Comparison of ENCODE assay signal across 22 cellular contexts in the genomic region with DNA sequence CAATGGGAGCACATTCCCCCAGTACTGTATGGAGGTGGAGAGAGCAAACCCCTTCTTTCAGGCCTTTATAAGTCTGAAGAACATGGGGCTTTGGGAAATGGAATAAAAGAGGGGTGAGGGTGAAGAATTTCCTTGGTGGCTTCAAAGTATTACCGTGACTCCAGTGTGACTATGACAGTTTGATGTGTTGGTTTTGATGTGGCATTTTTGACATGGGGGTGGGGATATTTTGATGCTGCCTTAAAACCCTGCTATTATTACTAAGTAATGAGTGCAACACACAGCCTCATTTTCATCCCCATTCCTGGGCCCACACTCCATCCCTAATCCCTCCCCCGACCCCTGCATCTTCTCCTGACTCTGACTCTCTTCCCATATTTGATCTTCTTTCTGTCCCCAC. TPM values are rescaled to one million over a fixed set of nuclear protein-coding genes. Genes with fewer than 3 reads are reported as not detected.
DNase-seq lines count a peak whose midpoint lies in the region; ATAC-seq lines count a peak whose summit lies in the region.
"Had no signal": no experiment of that assay in that cellular context is flagged by ENCODE, and none has a peak within 500 bp of the region (broad histone marks: within the 10 kb centered on the region; RNA-seq: fewer than 3 reads in every experiment).

No MANE protein-coding gene starts in this region.

- DNase-seq in activated CD4-positive, CD25-positive, alpha-beta regulatory T cell (lab: John Stamatoyannopoulos, UW), result no peak
- peak; percentile 33 for DNase-seq in stimulated activated CD4-positive, alpha-beta T cell treated with anti-CD3 and anti-CD28 coated beads, Interleukin-2, amount 100 ng/mL, for 4 hours (ENCODE audit: low read depth)
- DNase-seq in stimulated activated CD4-positive, alpha-beta T cell treated with anti-CD3 and anti-CD28 coated beads, Interleukin-1b, Interleukin-23, amount 100 ng/mL, for 48 hours, result no peak
- no peak for DNase-seq in activated naive CD8-positive, alpha-beta T cell treated with anti-CD3 and anti-CD28 coated beads, Interleukin-2, amount 10 ng/mL, durations not matched to agents 7 days and 5 days
- no peak for DNase-seq in NCI-H146 treated with DMSO at 0.1 percent for 48 hours (lab: John Stamatoyannopoulos, UW; ENCODE audit: unreplicated experiment)
- DNase-seq: 8988T; activated CD4-positive, alpha-beta memory T cell treated with anti-CD3 and anti-CD28 coated beads for 36 hours; aorta; left ventricle myocardium inferior; natural killer cell; NCI-H1092 treated with DMSO at 0.1 percent for 48 hours; NCI-H2029; NCI-H526 treated with DMSO at 0.1 percent for 48 hours; Peyer's patch; right cardiac atrium had no signal

- H3K27me3 Mint-ChIP-seq in activated naive CD8-positive, alpha-beta T cell treated with anti-CD3 and anti-CD28 coated beads, Interleukin-2, amount 10 ng/mL, durations not matched to agents 7 days and 5 days, result peaks cover 36% of the 10 kb centered on the region
- H3K27me3 Mint-ChIP-seq: type B pancreatic cell had no signal

- H3K9me3 Mint-ChIP-seq in activated naive CD8-positive, alpha-beta T cell treated with anti-CD3 and anti-CD28 coated beads, Interleukin-2, amount 10 ng/mL, durations not matched to agents 7 days and 5 days, result no peaks in the 10 kb centered on the region
- H3K9me3 Mint-ChIP-seq: activated CD4-positive, alpha-beta memory T cell treated with anti-CD3 and anti-CD28 coated beads for 36 hours; mesothelial cell of epicardium; natural killer cell had no signal

- no peaks in the 10 kb centered on the region for H3K36me3 Mint-ChIP-seq in activated naive CD8-positive, alpha-beta T cell treated with anti-CD3 and anti-CD28 coated beads, Interleukin-2, amount 10 ng/mL, durations not matched to agents 7 days and 5 days
- H3K36me3 Mint-ChIP-seq: activated CD4-positive, alpha-beta memory T cell treated with anti-CD3 and anti-CD28 coated beads for 36 hours; mesothelial cell of epicardium; natural killer cell; type B pancreatic cell had no signal

- peak; percentile 64 to 71 for ATAC-seq in activated CD4-positive, CD25-positive, alpha-beta regulatory T cell treated with anti-CD3 and anti-CD28 coated beads, Interleukin-2, amount 50 U/mL, for 24 hours
- ATAC-seq in activated naive CD8-positive, alpha-beta T cell treated with anti-CD3 and anti-CD28 coated beads, Interleukin-2, amount 10 ng/mL, durations not matched to agents 7 days and 5 days (ENCODE audit: low read depth), result peak; percentile 45
- ATAC-seq in GM18907 (IDR thresholded peaks at IDR 0.05; ENCODE audit: unreplicated experiment), result no peak
- ATAC-seq in HG03342 (IDR thresholded peaks at IDR 0.05; ENCODE audit: unreplicated experiment), result no peak
- ATAC-seq: HCT116, natural killer cell, right cardiac atrium had no signal

- POLR2A ChIA-PET in activated naive CD8-positive, alpha-beta T cell treated with anti-CD3 and anti-CD28 coated beads, Interleukin-2, amount 10 ng/mL, durations not matched to agents 7 days and 5 days (lab: Charles Lee), result interaction anchor here (0.9 kb wide), 1 partner anchor 9 kb away, joined by 3 read pairs; no protein-coding TSS in a partner anchor

- H3K4me1 Mint-ChIP-seq in activated naive CD8-positive, alpha-beta T cell treated with anti-CD3 and anti-CD28 coated beads, Interleukin-2, amount 10 ng/mL, durations not matched to agents 7 days and 5 days, result peaks cover 21% of the 10 kb centered on the region

- H3K27ac Mint-ChIP-seq in activated naive CD8-positive, alpha-beta T cell treated with anti-CD3 and anti-CD28 coated beads, Interleukin-2, amount 10 ng/mL, durations not matched to agents 7 days and 5 days, result no peak overlapping the region
- H3K27ac Mint-ChIP-seq: activated CD4-positive, alpha-beta memory T cell treated with anti-CD3 and anti-CD28 coated beads for 36 hours; mesothelial cell of epicardium; natural killer cell; type B pancreatic cell had no signal

- H3K4me3 Mint-ChIP-seq in activated naive CD8-positive, alpha-beta T cell treated with anti-CD3 and anti-CD28 coated beads, Interleukin-2, amount 10 ng/mL, durations not matched to agents 7 days and 5 days, result no peak overlapping the region
- H3K4me3 Mint-ChIP-seq: activated CD4-positive, alpha-beta memory T cell treated with anti-CD3 and anti-CD28 coated beads for 36 hours; mesothelial cell of epicardium; natural killer cell; type B pancreatic cell had no signal

RNA-seq across cellular contexts. Expression of a gene that starts 23.6 kb away (rescaled TPM):
- total RNA-seq in activated naive CD8-positive, alpha-beta T cell treated with anti-CD3 and anti-CD28 coated beads, Interleukin-2, amount 10 ng/mL, durations not matched to agents 7 days and 5 days, result 1 to 10 TPM in 1 of 2 experiments, under 1 TPM in 1; 0.50 to 1.1 TPM
- total RNA-seq: osteocyte had no signal

RNA-seq across cellular contexts. Expression of a gene that starts 43.4 kb away (rescaled TPM):
- 10 to 100 TPM; 25.0 to 31.3 TPM for total RNA-seq in activated naive CD8-positive, alpha-beta T cell treated with anti-CD3 and anti-CD28 coated beads, Interleukin-2, amount 10 ng/mL, durations not matched to agents 7 days and 5 days

Comparison
In these comparisons a context has a peak if more than half of its experiments do, and no peak if none do; other contexts are left out.
1. ATAC-seq: peak in activated CD4-positive, CD25-positive, alpha-beta regulatory T cell treated with anti-CD3 and anti-CD28 coated beads, Interleukin-2, amount 50 U/mL, for 24 hours (2 of 2) and activated naive CD8-positive, alpha-beta T cell treated with anti-CD3 and anti-CD28 coated beads, Interleukin-2, amount 10 ng/mL, durations not matched to agents 7 days and 5 days (single experiment); none in GM18907 (single experiment) and HG03342 (single experiment).